Comparison of ENCODE assay signal across 11 cellular contexts in genomic region chr3:120855665-120856437, GRCh38. TPM values are rescaled to one million over a fixed set of nuclear protein-coding genes. Genes with fewer than 3 reads are reported as not detected.
A peak's percentile ranks its signal among the peaks of the same experiment; 100 is the strongest.
DNase-seq lines count a peak whose midpoint lies in the region; ATAC-seq and TF ChIP-seq lines count a peak whose summit lies in the region.
"Had no signal": no experiment of that assay in that cellular context is flagged by ENCODE, and none has a peak within 500 bp of the region (broad histone marks: within the 10 kb centered on the region; RNA-seq: fewer than 3 reads in every experiment).

No MANE protein-coding gene starts in this region.

- TF ChIP-seq CTCF in RWPE2 (IDR thresholded peaks at IDR 0.05; ENCODE audit: poor library complexity, severe bottlenecking) (no peak), sigmoid colon (IDR thresholded peaks at IDR 0.05) (no peak)

- DNase-seq in GM03348 (ENCODE audit: low spot score) (peak; percentile 93), RWPE2 (ENCODE audit: low spot score) (no peak), globus pallidus (ENCODE audit: low spot score) (peak; percentile 7), sigmoid colon (peak; percentile 85), SKM-1 (lab: John Stamatoyannopoulos, UW; ENCODE audit: unreplicated experiment) (no peak), CD1c-positive myeloid dendritic cell (ENCODE audit: extremely low spot score) (no peak)
- no peak for DNase-seq in central memory CD4-positive, alpha-beta T cell
- DNase-seq: lower lobe of right lung, NCI-H1105 treated with DMSO at 0.1 percent for 48 hours had no signal

- H3K36me3 ChIP-seq in RWPE2 (ENCODE audit: low read depth) (no peaks in the 10 kb centered on the region), sigmoid colon (no peaks in the 10 kb centered on the region)
- H3K36me3 ChIP-seq: cardiac muscle cell, lower lobe of right lung had no signal

- no peak for TF ChIP-seq EP300 in sigmoid colon (IDR thresholded peaks at IDR 0.05)

- H3K9me3 ChIP-seq in RWPE2 (ENCODE audit: severe bottlenecking) (no peaks in the 10 kb centered on the region), sigmoid colon (no peaks in the 10 kb centered on the region)
- H3K9me3 ChIP-seq: lower lobe of right lung had no signal

- H3K27ac ChIP-seq in RWPE2 (ENCODE audit: poor library complexity, severe bottlenecking) (no peak overlapping the region), sigmoid colon (peak overlapping the region in 1 of 4 donors; percentile 38)
- H3K27ac ChIP-seq: cardiac muscle cell, lower lobe of right lung had no signal

- H3K4me3 ChIP-seq in RWPE2 (ENCODE audit: severe bottlenecking) (no peak overlapping the region), sigmoid colon (no peak overlapping the region)
- H3K4me3 ChIP-seq: cardiac muscle cell, lower lobe of right lung had no signal

- intact Hi-C loops in sigmoid colon (cut with DNase I), result loop anchor here (5.0 kb wide), 1 partner anchor 36 kb away; no protein-coding TSS in a partner anchor

- ATAC-seq in RWPE2 (ENCODE audit: low read depth) (peak; percentile 96), HG02840 (IDR thresholded peaks at IDR 0.05; ENCODE audit: low FRiP score, unreplicated experiment) (no peak)
- ATAC-seq: lower lobe of right lung had no signal

- no peak for TF ChIP-seq POLR2A in sigmoid colon (IDR thresholded peaks at IDR 0.05)

- H3K4me1 ChIP-seq in RWPE2 (ENCODE audit: insufficient read depth, poor library complexity, severe bottlenecking), result no peaks in the 10 kb centered on the region
- peaks cover 0 to 19% (median 5%) of the 10 kb centered on the region in 4 donors for H3K4me1 ChIP-seq in sigmoid colon
- H3K4me1 ChIP-seq: lower lobe of right lung had no signal

- 70 to 78% methylated on average over 7 of the region's 7 CpGs for WGBS in sigmoid colon, 2 donors

- H3K27me3 ChIP-seq in RWPE2 (ENCODE audit: insufficient read depth, poor library complexity, severe bottlenecking), result no peaks in the 10 kb centered on the region
- H3K27me3 ChIP-seq in sigmoid colon, result no peaks in the 10 kb centered on the region
- H3K27me3 ChIP-seq: cardiac muscle cell had no signal

RNA-seq across cellular contexts. Expression of gene STXBP5L, which starts 52.2 kb away (rescaled TPM):
- 10 to 100 TPM; 11.4 to 14.3 (median 12.8) TPM for total RNA-seq in sigmoid colon
- polyA plus RNA-seq in sigmoid colon, result under 1 TPM in 2 of 3 donors, not detected in 1; under 0.01 to 0.23 TPM
- total RNA-seq: lower lobe of right lung had no signal

Comparison
In these comparisons a context has a peak if more than half of its experiments do, and no peak if none do; other contexts are left out.
1. DNase-seq: peak in GM03348 (single experiment), globus pallidus (single experiment) and sigmoid colon (single experiment); none in RWPE2 (single experiment), SKM-1 (single experiment), CD1c-positive myeloid dendritic cell (single experiment) and central memory CD4-positive, alpha-beta T cell (single experiment).